ENCODE assay signal across 7 cellular contexts in genomic region chr14:76918751-76919421, GRCh38.
DNase-seq lines count a peak whose midpoint lies in the region; ATAC-seq, FAIRE-seq and TF ChIP-seq lines count a peak whose summit lies in the region.

No MANE protein-coding gene starts in this region.

- H4K20me1 ChIP-seq in osteoblast (ENCODE audit: insufficient read depth, low read length): no peaks in the 10 kb centered on the region

- no peaks in the 10 kb centered on the region for H3K36me3 ChIP-seq in osteoblast (ENCODE audit: insufficient read depth, low read length)

- H3K9me3 Mint-ChIP-seq in activated naive CD8-positive, alpha-beta T cell treated with anti-CD3 and anti-CD28 coated beads, Interleukin-2, amount 50 U/mL, for 24 hours: no peaks in the 10 kb centered on the region

- no peaks in the 10 kb centered on the region for H3K79me2 ChIP-seq in osteoblast (ENCODE audit: insufficient read depth, low read length)

- peaks cover 36% of the 10 kb centered on the region for H3K4me1 ChIP-seq in osteoblast (ENCODE audit: insufficient read depth, low read length)

- no peaks in the 10 kb centered on the region for H3K27me3 ChIP-seq in osteoblast (ENCODE audit: insufficient read depth, low read length)

- H3K4me3 Mint-ChIP-seq in activated naive CD8-positive, alpha-beta T cell treated with anti-CD3 and anti-CD28 coated beads, Interleukin-2, amount 50 U/mL, for 24 hours: no peak overlapping the region

- peaks cover 53% of the 10 kb centered on the region for H3K4me1 Mint-ChIP-seq in activated naive CD8-positive, alpha-beta T cell treated with anti-CD3 and anti-CD28 coated beads, Interleukin-2, amount 50 U/mL, for 24 hours

- DNase-seq in MV-4-11 (lab: John Stamatoyannopoulos, UW) (peak; percentile 60), glomerular endothelial cell (ENCODE audit: extremely low read depth, low read depth, low spot score) (peak; percentile 78), osteoblast (ENCODE audit: insufficient read length, low spot score, missing footprints) (peak; percentile 98), T-helper 1 cell (no peak)
- peak; percentile 47 for DNase-seq in activated naive CD8-positive, alpha-beta T cell treated with anti-CD3 and anti-CD28 coated beads, Interleukin-2, amount 50 U/mL, for 24 hours

- H3K27me3 Mint-ChIP-seq in activated naive CD8-positive, alpha-beta T cell treated with anti-CD3 and anti-CD28 coated beads, Interleukin-2, amount 50 U/mL, for 24 hours: no peaks in the 10 kb centered on the region

- H2AFZ ChIP-seq in osteoblast (ENCODE audit: low read length): peak overlapping the region; percentile 43

- peak overlapping the region; percentile 98 for H3K27ac ChIP-seq in osteoblast (ENCODE audit: low read depth, low read length)

- FAIRE-seq in G401.6 (lab: Jason Lieb, UNC): peak; percentile 88

- H3K9me3 ChIP-seq in osteoblast (ENCODE audit: low read depth, low read length): no peaks in the 10 kb centered on the region

- H3K36me3 Mint-ChIP-seq in activated naive CD8-positive, alpha-beta T cell treated with anti-CD3 and anti-CD28 coated beads, Interleukin-2, amount 50 U/mL, for 24 hours (ENCODE audit: low read depth): no peaks in the 10 kb centered on the region

- ATAC-seq in activated naive CD8-positive, alpha-beta T cell treated with anti-CD3 and anti-CD28 coated beads, Interleukin-2, amount 50 U/mL, for 24 hours: no peak
- ATAC-seq in GM19023 (IDR thresholded peaks at IDR 0.05; ENCODE audit: unreplicated experiment): no peak

- H3K27ac Mint-ChIP-seq in activated naive CD8-positive, alpha-beta T cell treated with anti-CD3 and anti-CD28 coated beads, Interleukin-2, amount 50 U/mL, for 24 hours: peak overlapping the region; percentile 52

- peak overlapping the region; percentile 51 for H3K4me3 ChIP-seq in osteoblast (ENCODE audit: insufficient read depth, low read length)

- H3K4me2 ChIP-seq in osteoblast (ENCODE audit: insufficient read depth, low read length): peak overlapping the region; percentile 78

- TF ChIP-seq CTCF in osteoblast (IDR thresholded peaks at IDR 0.05; ENCODE audit: extremely low read depth, low read depth, low read length): no peak

Comparison
In these comparisons a context has a peak if more than half of its experiments do, and no peak if none do; other contexts are left out.
1. DNase-seq: peak in MV-4-11 (single experiment), activated naive CD8-positive, alpha-beta T cell treated with anti-CD3 and anti-CD28 coated beads, Interleukin-2, amount 50 U/mL, for 24 hours (single experiment), glomerular endothelial cell (single experiment) and osteoblast (single experiment); none in T-helper 1 cell (0 of 5).